Comparison of ENCODE assay signal across 1 cellular context in the genomic region with DNA sequence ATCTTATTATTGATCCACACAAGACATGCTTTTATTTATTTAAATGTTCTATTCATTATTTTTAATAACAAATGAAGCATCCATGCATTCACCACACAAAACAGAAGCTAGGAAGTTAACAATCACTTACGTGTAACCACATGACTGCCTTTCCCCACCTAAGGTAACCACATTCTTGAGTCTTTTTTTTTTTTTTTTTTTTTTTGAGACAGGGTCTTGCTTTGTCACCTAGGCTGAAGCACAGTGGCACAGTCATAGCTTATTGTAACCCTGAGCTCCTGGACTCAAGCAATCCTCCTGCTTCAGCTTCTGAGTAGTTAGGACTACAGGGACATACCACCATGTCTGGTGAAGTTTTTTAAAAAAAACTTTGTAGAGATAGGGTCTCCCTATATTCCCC.
TF ChIP-seq lines count a peak whose summit lies in the region.

No MANE protein-coding gene starts in this region.

TF ChIP-seq in WTC11, 78 proteins besides CTCF, POLR2A, EP300 and RAD21 (continued from another document):
- TF ChIP-seq, protein P1, sequence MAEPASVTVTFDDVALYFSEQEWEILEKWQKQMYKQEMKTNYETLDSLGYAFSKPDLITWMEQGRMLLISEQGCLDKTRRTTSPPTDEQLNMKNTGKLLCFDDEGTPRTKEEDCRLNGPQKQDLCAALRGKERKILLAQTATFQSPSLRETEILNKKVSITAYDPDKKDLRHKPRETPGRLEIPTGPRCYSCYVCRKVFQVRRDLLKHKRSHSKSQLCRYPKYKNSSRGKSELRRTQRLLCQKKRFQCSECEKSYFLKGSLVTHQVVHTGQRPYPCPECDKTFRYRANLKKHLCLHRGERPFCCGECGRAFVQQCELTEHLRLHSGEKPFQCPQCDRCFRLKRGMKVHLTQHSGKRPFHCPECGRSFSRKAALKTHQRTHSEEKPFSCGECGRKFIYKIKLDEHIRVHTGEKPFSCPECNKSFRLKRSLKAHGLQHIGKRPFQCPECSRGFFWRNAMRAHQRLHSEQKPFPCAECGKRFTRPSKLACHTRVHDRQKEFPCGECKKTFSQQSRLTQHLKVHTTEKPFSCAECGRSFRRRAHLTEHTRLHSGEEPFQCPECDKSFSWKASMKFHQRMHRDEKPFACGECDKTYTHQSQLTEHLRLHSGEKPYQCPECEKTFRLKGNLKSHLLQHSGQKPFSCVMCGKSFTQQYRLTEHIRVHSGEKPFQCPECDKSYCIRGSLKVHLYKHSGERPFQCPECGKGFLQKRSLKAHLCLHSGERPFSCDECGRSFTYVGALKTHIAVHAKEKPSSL (CRISPR knock-in tag; conservative IDR thresholded peaks at IDR 0.05): no peak
- TF ChIP-seq MYBL2 (CRISPR knock-in tag; IDR thresholded peaks at IDR 0.05) (no peak), ZNF671 (CRISPR knock-in tag; IDR thresholded peaks at IDR 0.05) (no peak), ZNF416 (CRISPR knock-in tag; IDR thresholded peaks at IDR 0.05) (no peak), GRHL2 (CRISPR knock-in tag; IDR thresholded peaks at IDR 0.05; ENCODE audit: insufficient replicate concordance, severe bottlenecking) (no peak), ZNF263 (CRISPR knock-in tag; IDR thresholded peaks at IDR 0.05; ENCODE audit: low read depth) (no peak), SOX15 (CRISPR knock-in tag; IDR thresholded peaks at IDR 0.05) (no peak), ETV6 (CRISPR knock-in tag; IDR thresholded peaks at IDR 0.05) (no peak), FOXK1 (CRISPR knock-in tag; IDR thresholded peaks at IDR 0.05) (no peak), TCF7 (CRISPR knock-in tag; IDR thresholded peaks at IDR 0.05; ENCODE audit: low read depth) (no peak), NR2C2 (CRISPR knock-in tag; IDR thresholded peaks at IDR 0.05) (no peak)
- TF ChIP-seq, protein P2, sequence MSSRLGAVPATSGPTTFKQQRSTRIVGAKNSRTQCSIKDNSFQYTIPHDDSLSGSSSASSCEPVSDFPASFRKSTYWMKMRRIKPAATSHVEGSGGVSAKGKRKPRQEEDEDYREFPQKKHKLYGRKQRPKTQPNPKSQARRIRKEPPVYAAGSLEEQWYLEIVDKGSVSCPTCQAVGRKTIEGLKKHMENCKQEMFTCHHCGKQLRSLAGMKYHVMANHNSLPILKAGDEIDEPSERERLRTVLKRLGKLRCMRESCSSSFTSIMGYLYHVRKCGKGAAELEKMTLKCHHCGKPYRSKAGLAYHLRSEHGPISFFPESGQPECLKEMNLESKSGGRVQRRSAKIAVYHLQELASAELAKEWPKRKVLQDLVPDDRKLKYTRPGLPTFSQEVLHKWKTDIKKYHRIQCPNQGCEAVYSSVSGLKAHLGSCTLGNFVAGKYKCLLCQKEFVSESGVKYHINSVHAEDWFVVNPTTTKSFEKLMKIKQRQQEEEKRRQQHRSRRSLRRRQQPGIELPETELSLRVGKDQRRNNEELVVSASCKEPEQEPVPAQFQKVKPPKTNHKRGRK (CRISPR knock-in tag; IDR thresholded peaks at IDR 0.05; ENCODE audit: borderline replicate concordance): no peak
- TF ChIP-seq, protein P3, sequence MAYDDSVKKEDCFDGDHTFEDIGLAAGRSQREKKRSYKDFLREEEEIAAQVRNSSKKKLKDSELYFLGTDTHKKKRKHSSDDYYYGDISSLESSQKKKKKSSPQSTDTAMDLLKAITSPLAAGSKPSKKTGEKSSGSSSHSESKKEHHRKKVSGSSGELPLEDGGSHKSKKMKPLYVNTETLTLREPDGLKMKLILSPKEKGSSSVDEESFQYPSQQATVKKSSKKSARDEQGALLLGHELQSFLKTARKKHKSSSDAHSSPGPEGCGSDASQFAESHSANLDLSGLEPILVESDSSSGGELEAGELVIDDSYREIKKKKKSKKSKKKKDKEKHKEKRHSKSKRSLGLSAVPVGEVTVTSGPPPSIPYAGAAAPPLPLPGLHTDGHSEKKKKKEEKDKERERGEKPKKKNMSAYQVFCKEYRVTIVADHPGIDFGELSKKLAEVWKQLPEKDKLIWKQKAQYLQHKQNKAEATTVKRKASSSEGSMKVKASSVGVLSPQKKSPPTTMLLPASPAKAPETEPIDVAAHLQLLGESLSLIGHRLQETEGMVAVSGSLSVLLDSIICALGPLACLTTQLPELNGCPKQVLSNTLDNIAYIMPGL (CRISPR knock-in tag; IDR thresholded peaks at IDR 0.05): no peak
- TF ChIP-seq, protein P4, sequence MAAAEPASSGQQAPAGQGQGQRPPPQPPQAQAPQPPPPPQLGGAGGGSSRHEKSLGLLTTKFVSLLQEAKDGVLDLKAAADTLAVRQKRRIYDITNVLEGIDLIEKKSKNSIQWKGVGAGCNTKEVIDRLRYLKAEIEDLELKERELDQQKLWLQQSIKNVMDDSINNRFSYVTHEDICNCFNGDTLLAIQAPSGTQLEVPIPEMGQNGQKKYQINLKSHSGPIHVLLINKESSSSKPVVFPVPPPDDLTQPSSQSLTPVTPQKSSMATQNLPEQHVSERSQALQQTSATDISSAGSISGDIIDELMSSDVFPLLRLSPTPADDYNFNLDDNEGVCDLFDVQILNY (CRISPR knock-in tag; IDR thresholded peaks at IDR 0.05): no peak
- TF ChIP-seq, protein P5, sequence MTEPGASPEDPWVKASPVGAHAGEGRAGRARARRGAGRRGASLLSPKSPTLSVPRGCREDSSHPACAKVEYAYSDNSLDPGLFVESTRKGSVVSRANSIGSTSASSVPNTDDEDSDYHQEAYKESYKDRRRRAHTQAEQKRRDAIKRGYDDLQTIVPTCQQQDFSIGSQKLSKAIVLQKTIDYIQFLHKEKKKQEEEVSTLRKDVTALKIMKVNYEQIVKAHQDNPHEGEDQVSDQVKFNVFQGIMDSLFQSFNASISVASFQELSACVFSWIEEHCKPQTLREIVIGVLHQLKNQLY (CRISPR knock-in tag; IDR thresholded peaks at IDR 0.05): no peak
- TF ChIP-seq, protein P6, sequence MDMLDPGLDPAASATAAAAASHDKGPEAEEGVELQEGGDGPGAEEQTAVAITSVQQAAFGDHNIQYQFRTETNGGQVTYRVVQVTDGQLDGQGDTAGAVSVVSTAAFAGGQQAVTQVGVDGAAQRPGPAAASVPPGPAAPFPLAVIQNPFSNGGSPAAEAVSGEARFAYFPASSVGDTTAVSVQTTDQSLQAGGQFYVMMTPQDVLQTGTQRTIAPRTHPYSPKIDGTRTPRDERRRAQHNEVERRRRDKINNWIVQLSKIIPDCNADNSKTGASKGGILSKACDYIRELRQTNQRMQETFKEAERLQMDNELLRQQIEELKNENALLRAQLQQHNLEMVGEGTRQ (CRISPR knock-in tag; IDR thresholded peaks at IDR 0.05): no peak
- TF ChIP-seq, protein P7, sequence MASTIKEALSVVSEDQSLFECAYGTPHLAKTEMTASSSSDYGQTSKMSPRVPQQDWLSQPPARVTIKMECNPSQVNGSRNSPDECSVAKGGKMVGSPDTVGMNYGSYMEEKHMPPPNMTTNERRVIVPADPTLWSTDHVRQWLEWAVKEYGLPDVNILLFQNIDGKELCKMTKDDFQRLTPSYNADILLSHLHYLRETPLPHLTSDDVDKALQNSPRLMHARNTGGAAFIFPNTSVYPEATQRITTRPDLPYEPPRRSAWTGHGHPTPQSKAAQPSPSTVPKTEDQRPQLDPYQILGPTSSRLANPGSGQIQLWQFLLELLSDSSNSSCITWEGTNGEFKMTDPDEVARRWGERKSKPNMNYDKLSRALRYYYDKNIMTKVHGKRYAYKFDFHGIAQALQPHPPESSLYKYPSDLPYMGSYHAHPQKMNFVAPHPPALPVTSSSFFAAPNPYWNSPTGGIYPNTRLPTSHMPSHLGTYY (CRISPR knock-in tag; IDR thresholded peaks at IDR 0.05): no peak
- TF ChIP-seq, protein P8, sequence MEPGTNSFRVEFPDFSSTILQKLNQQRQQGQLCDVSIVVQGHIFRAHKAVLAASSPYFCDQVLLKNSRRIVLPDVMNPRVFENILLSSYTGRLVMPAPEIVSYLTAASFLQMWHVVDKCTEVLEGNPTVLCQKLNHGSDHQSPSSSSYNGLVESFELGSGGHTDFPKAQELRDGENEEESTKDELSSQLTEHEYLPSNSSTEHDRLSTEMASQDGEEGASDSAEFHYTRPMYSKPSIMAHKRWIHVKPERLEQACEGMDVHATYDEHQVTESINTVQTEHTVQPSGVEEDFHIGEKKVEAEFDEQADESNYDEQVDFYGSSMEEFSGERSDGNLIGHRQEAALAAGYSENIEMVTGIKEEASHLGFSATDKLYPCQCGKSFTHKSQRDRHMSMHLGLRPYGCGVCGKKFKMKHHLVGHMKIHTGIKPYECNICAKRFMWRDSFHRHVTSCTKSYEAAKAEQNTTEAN (CRISPR knock-in tag; IDR thresholded peaks at IDR 0.05): no peak
